ENCODE assay signal across 18 cellular contexts in genomic region chr2:30694286-30695055, GRCh38.
DNase-seq lines count a peak whose midpoint lies in the region; ATAC-seq, FAIRE-seq and TF ChIP-seq lines count a peak whose summit lies in the region.
"Had no signal": no experiment of that assay in that cellular context is flagged by ENCODE, and none has a peak within 500 bp of the region (broad histone marks: within the 10 kb centered on the region; RNA-seq: fewer than 3 reads in every experiment).

No MANE protein-coding gene starts in this region.

- WGBS in psoas muscle, 3 donors, result 34 to 44% (median 35%) methylated on average over 8 of the region's 8 CpGs

- H3K4me1 ChIP-seq in psoas muscle (peaks cover 27% of the 10 kb centered on the region), Peyer's patch (no peaks in the 10 kb centered on the region)

- intact Hi-C loops in psoas muscle (cut with DNase I), result no loop called here

- H3K9me3 ChIP-seq in psoas muscle (no peaks in the 10 kb centered on the region), Peyer's patch (no peaks in the 10 kb centered on the region)

- peak overlapping the region; percentile 41 for H3K27ac ChIP-seq in psoas muscle
- no peak overlapping the region for H3K27ac ChIP-seq in Peyer's patch

- ATAC-seq in psoas muscle (peak; percentile 54 to 89 (median 80)), GM19463 (IDR thresholded peaks at IDR 0.05; ENCODE audit: unreplicated experiment) (no peak)

- no peak overlapping the region for H3K4me3 ChIP-seq in psoas muscle
- H3K4me3 ChIP-seq in Peyer's patch, result no peak overlapping the region

- H3K27me3 ChIP-seq in psoas muscle (ENCODE audit: insufficient read depth in 3 of 3, low read length in 2 of 3) (no peaks in the 10 kb centered on the region), Peyer's patch (no peaks in the 10 kb centered on the region)

- H3K36me3 ChIP-seq in psoas muscle (ENCODE audit: insufficient read depth in 1 of 2, low read depth in 1 of 2) (no peaks in the 10 kb centered on the region), Peyer's patch (no peaks in the 10 kb centered on the region)

- DNase-seq in GM03348 (ENCODE audit: low spot score), result peak; percentile 33
- peak; percentile 42 for DNase-seq in NCI-H2029 (lab: John Stamatoyannopoulos, UW)
- peak; percentile 11 for DNase-seq in fibroblast of peridontal ligament (ENCODE audit: extremely low read depth)
- no peak for DNase-seq in psoas muscle
- DNase-seq in Peyer's patch, result no peak
- DNase-seq in cortex of kidney (lab: John Stamatoyannopoulos, UW), result no peak
- DNase-seq in HTR-8/SVneo (ENCODE audit: insufficient read length, low spot score), result no peak
- DNase-seq: activated naive CD8-positive, alpha-beta T cell treated with anti-CD3 and anti-CD28 coated beads, Interleukin-2, amount 10 ng/mL, durations not matched to agents 7 days and 5 days; activated T-cell treated with anti-CD3 and anti-CD28 coated beads for 4 hours; cerebellar nuclear complex; glutamatergic neuron; HCEC 1CT; islet precursor cell; MV-4-11; NCI-H774; T-helper 2 cell had no signal

- no peak for FAIRE-seq in HTR-8/SVneo (lab: Jason Lieb, UNC)
- FAIRE-seq: endothelial cell of umbilical vein had no signal

- TF ChIP-seq POLR2A in Peyer's patch (IDR thresholded peaks at IDR 0.05), result no peak

- TF ChIP-seq CTCF in psoas muscle (IDR thresholded peaks at IDR 0.05) (no peak), Peyer's patch (IDR thresholded peaks at IDR 0.05) (no peak)

Comparison
In these comparisons a context has a peak if more than half of its experiments do, and no peak if none do; other contexts are left out.
1. DNase-seq: peak in GM03348 (single experiment), NCI-H2029 (single experiment) and fibroblast of peridontal ligament (single experiment); none in psoas muscle (0 of 2), Peyer's patch (0 of 3), cortex of kidney (single experiment) and HTR-8/SVneo (single experiment).